ENCODE assay signal across 26 cellular contexts in the genomic region with DNA sequence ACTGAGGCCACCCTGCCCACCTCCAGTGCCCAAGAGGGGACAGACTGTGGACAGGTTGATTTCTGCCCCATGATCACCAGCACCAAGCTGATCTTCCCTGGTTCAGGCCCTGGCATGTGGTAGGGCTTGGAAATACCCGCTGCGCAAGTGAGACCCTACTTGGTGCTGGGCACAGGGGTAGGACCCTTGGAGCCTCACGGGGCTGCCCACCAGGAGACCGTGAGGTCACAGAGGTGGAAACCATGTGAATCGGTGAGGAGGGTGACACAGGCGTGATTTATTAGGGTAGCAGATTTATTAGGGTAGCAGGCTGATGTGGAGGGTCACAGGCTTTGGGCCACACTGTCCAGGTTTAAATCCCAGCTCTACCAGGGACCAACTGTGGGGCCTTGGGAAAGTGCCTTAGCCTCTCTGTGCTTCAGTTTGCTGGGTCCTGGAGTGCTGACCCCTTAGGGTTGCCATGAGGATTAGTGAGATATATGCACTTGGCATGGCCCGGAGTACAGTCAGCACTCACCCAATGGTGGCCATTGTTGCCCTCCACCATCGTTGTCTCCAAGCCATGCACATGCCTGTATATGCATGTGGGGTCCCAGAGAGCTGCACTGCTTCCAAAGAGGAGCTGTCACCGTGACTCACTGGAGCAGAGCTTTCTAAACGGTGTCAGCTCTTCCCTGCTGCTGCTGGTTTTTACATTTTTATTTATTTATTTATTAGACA. TPM values are rescaled to one million over a fixed set of nuclear protein-coding genes. Genes with fewer than 3 reads are reported as not detected.
A peak's percentile ranks its signal among the peaks of the same experiment; 100 is the strongest.
DNase-seq lines count a peak whose midpoint lies in the region; ATAC-seq and TF ChIP-seq lines count a peak whose summit lies in the region.
"Had no signal": no experiment of that assay in that cellular context is flagged by ENCODE, and none has a peak within 500 bp of the region (broad histone marks: within the 10 kb centered on the region; RNA-seq: fewer than 3 reads in every experiment).

No MANE protein-coding gene starts in this region.

- H2BK120ac ChIP-seq in IMR-90 (ENCODE audit: low read depth, low read length): no peak overlapping the region

- H3K9me3 Mint-ChIP-seq in dendritic cell treated with granulocyte-macrophage colony-stimulating factor and Interleukin-4, amounts not matched to agents 40 ng/mL and 50 ng/mL, for 4 days: no peaks in the 10 kb centered on the region
- no peaks in the 10 kb centered on the region for H3K9me3 Mint-ChIP-seq in activated T-helper 2 cell treated with anti-CD3 and anti-CD28 coated beads, Interferon-gamma antibody, Interleukin-2, Interleukin-4, amounts not matched to agents 10 μg/mL and 5 μg/mL and 100 μg/mL, durations not matched to agents 14 hours and 24 hours and 36 hours
- H3K9me3 Mint-ChIP-seq: activated CD8-positive, alpha-beta T cell treated with anti-CD3 and anti-CD28 coated beads for 36 hours; CD4-positive, alpha-beta T cell; mesothelial cell of epicardium; nephron progenitor cell had no signal

- CTCF ChIA-PET in IMR-90 (lab: Yijun Ruan, JAX): no interaction called here

- TF ChIP-seq CTCF in IMR-90 (conservative IDR thresholded peaks at IDR 0.05; ENCODE audit: low read depth, low read length): no peak
- no peak for TF ChIP-seq CTCF in tibial nerve (IDR thresholded peaks at IDR 0.05)

- intact Hi-C loops in IMR-90 (cut with micrococcal nuclease) (no loop called here), posterior vena cava (cut with DNase I) (no loop called here)
- intact Hi-C loops in dendritic cell treated with granulocyte-macrophage colony-stimulating factor and Interleukin-4, amounts not matched to agents 40 ng/mL and 50 ng/mL, for 4 days (cut with micrococcal nuclease): no loop called here
- intact Hi-C loops in activated T-helper 2 cell treated with anti-CD3 and anti-CD28 coated beads, Interferon-gamma antibody, Interleukin-2, Interleukin-4, amounts not matched to agents 10 μg/mL and 5 μg/mL and 100 μg/mL, durations not matched to agents 14 hours and 24 hours and 36 hours (cut with micrococcal nuclease): no loop called here

- DNase-seq in IMR-90: peak; percentile 41
- DNase-seq in posterior vena cava (ENCODE audit: low spot score): peak; percentile 54
- peak in 1 of 2 donors; percentile 9 for DNase-seq in tibial nerve (ENCODE audit: low spot score in 2 of 2)
- no peak for DNase-seq in GM19240 (ENCODE audit: insufficient read length, low spot score)
- no peak for DNase-seq in NCI-H1048 (lab: John Stamatoyannopoulos, UW)
- DNase-seq in activated T-helper 2 cell treated with anti-CD3 and anti-CD28 coated beads, Interferon-gamma antibody, Interleukin-2, Interleukin-4, amounts not matched to agents 10 μg/mL and 5 μg/mL and 100 μg/mL, durations not matched to agents 14 hours and 24 hours and 36 hours (ENCODE audit: low spot score): no peak
- DNase-seq: activated CD4-positive, CD25-positive, alpha-beta regulatory T cell treated with anti-CD3 and anti-CD28 coated beads, Interleukin-2, amount 50 U/mL, for 72 hours; activated CD8-positive, alpha-beta T cell treated with anti-CD3 and anti-CD28 coated beads for 36 hours; activated T-cell treated with anti-CD3 and anti-CD28 coated beads for 4 hours; CD4-positive, alpha-beta T cell; DMS 273 treated with DMSO at 0.1 percent for 48 hours; heart right ventricle; KG1; left cardiac atrium; NCI-H187; nephron progenitor cell; OCI-M1; posterior cingulate gyrus; SHP77 treated with DMSO at 0.1 percent for 48 hours; stimulated activated CD4-positive, alpha-beta T cell treated with anti-CD3 and anti-CD28 coated beads, Interleukin-2, amount 100 ng/mL, for 48 hours; stimulated activated naive CD4-positive, alpha-beta T cell treated with Interleukin-2 at 50 U/mL for 16 hours had no signal

- H2AK9ac ChIP-seq in IMR-90 (replicated peaks; ENCODE audit: low read depth, low read length, poor library complexity): no peak overlapping the region

- H3K27me3 ChIP-seq in IMR-90 (ENCODE audit: control insufficient read depth, insufficient read depth, low read length) (no peaks in the 10 kb centered on the region), tibial nerve (no peaks in the 10 kb centered on the region)
- H3K27me3 ChIP-seq: adrenal gland, heart right ventricle had no signal

- H2AK5ac ChIP-seq in IMR-90 (ENCODE audit: low read depth, low read length): peak overlapping the region; percentile 69

- peaks cover 6% of the 10 kb centered on the region for H3K36me3 Mint-ChIP-seq in dendritic cell treated with granulocyte-macrophage colony-stimulating factor and Interleukin-4, amounts not matched to agents 40 ng/mL and 50 ng/mL, for 4 days (ENCODE audit: low read depth)
- no peaks in the 10 kb centered on the region for H3K36me3 Mint-ChIP-seq in activated T-helper 2 cell treated with anti-CD3 and anti-CD28 coated beads, Interferon-gamma antibody, Interleukin-2, Interleukin-4, amounts not matched to agents 10 μg/mL and 5 μg/mL and 100 μg/mL, durations not matched to agents 14 hours and 24 hours and 36 hours (ENCODE audit: low read depth)
- H3K36me3 Mint-ChIP-seq: mesothelial cell of epicardium had no signal

- H3K4me2 ChIP-seq in IMR-90 (ENCODE audit: low read depth, low read length): no peak overlapping the region

- no peak for TF ChIP-seq RAD21 in IMR-90 (IDR thresholded peaks at IDR 0.05; ENCODE audit: low read length)

- no peaks in the 10 kb centered on the region for H3K36me3 ChIP-seq in IMR-90 (ENCODE audit: control insufficient read depth, insufficient read depth, low read length)
- no peaks in the 10 kb centered on the region for H3K36me3 ChIP-seq in tibial nerve
- H3K36me3 ChIP-seq: adrenal gland, heart right ventricle had no signal

- H4K91ac ChIP-seq in IMR-90 (ENCODE audit: insufficient read depth, low read depth, low read length): peak overlapping the region; percentile 19; the same call in 1 of the 2 replicates

- in situ Hi-C loops in IMR-90 (cut with MboI; ENCODE audit: low sequenced_read_pairs): no loop called here

- H3K4ac ChIP-seq in IMR-90 (ENCODE audit: low read depth, low read length): 0 out of 2 replicates have a peak overlapping the region, but pooled peaks have one; percentile 23

- peaks cover 19% of the 10 kb centered on the region for H3K9me1 ChIP-seq in IMR-90 (ENCODE audit: insufficient read depth, low read length)

- H2AFZ ChIP-seq in IMR-90 (replicated peaks; ENCODE audit: low read length, poor library complexity): peak overlapping the region; percentile 56

- H3K4me1 Mint-ChIP-seq in dendritic cell treated with granulocyte-macrophage colony-stimulating factor and Interleukin-4, amounts not matched to agents 40 ng/mL and 50 ng/mL, for 4 days (ENCODE audit: low read depth): peaks cover 76% of the 10 kb centered on the region
- peaks cover 8% of the 10 kb centered on the region for H3K4me1 Mint-ChIP-seq in activated T-helper 2 cell treated with anti-CD3 and anti-CD28 coated beads, Interferon-gamma antibody, Interleukin-2, Interleukin-4, amounts not matched to agents 10 μg/mL and 5 μg/mL and 100 μg/mL, durations not matched to agents 14 hours and 24 hours and 36 hours (ENCODE audit: low read depth)

- ATAC-seq in IMR-90 (ENCODE audit: low read depth) (no peak), GM21515 (IDR thresholded peaks at IDR 0.05; ENCODE audit: unreplicated experiment) (no peak)
- ATAC-seq: activated CD8-positive, alpha-beta T cell treated with anti-CD3 and anti-CD28 coated beads for 36 hours; heart right ventricle; left cardiac atrium had no signal

- H2BK5ac ChIP-seq in IMR-90 (ENCODE audit: low read depth, low read length, poor library complexity, severe bottlenecking): peak overlapping the region; percentile 22

- H4K20me1 ChIP-seq in IMR-90 (ENCODE audit: insufficient read depth, low read length): no peaks in the 10 kb centered on the region; the same call in 1 of the 2 replicates

- peaks cover 24% of the 10 kb centered on the region for H3K4me1 ChIP-seq in IMR-90 (ENCODE audit: control insufficient read depth, insufficient read depth, low read length)
- peaks cover 0 to 76% (median 50%) of the 10 kb centered on the region in 4 donors for H3K4me1 ChIP-seq in tibial nerve

- dilution Hi-C loops in IMR-90 (cut with HindIII; ENCODE audit: low sequenced_read_pairs, unreplicated experiment): no loop called here

- no peak overlapping the region for H3K4me3 Mint-ChIP-seq in dendritic cell treated with granulocyte-macrophage colony-stimulating factor and Interleukin-4, amounts not matched to agents 40 ng/mL and 50 ng/mL, for 4 days
- H3K4me3 Mint-ChIP-seq in activated T-helper 2 cell treated with anti-CD3 and anti-CD28 coated beads, Interferon-gamma antibody, Interleukin-2, Interleukin-4, amounts not matched to agents 10 μg/mL and 5 μg/mL and 100 μg/mL, durations not matched to agents 14 hours and 24 hours and 36 hours (ENCODE audit: low read depth): no peak overlapping the region
- H3K4me3 Mint-ChIP-seq: activated CD8-positive, alpha-beta T cell treated with anti-CD3 and anti-CD28 coated beads for 36 hours; CD4-positive, alpha-beta T cell; mesothelial cell of epicardium; nephron progenitor cell had no signal

- H3K18ac ChIP-seq in IMR-90 (ENCODE audit: low read depth, low read length): no peak overlapping the region

- no peak overlapping the region for H3K27ac ChIP-seq in IMR-90 (ENCODE audit: insufficient read depth, low read length)
- peak overlapping the region in 3 of 4 donors; percentile 51 to 90 (median 89) for H3K27ac ChIP-seq in tibial nerve
- H3K27ac ChIP-seq: heart right ventricle had no signal

- 100% methylated on average over 1 of the region's 10 CpGs; no CpG with 5 or more reads in 1 of the 2 experiments for WGBS in IMR-90 (ENCODE audit: extremely low coverage in 2 of 2, insufficient read length in 1 of 2), 2 experiments
- WGBS in tibial nerve, 2 donors: 71 to 83% methylated on average over 10 of the region's 10 CpGs

- peaks cover 4 to 25% of the 10 kb centered on the region in 2 experiments; a peak in 2 of 4 replicates for H3K79me1 ChIP-seq in IMR-90 (ENCODE audit: low read depth in 1 of 2, low read length in 2 of 2)

- no peak overlapping the region for H3K23ac ChIP-seq in IMR-90 (ENCODE audit: low read depth, low read length)

- no peak overlapping the region; the same call in 2 of the 3 replicates for H2BK15ac ChIP-seq in IMR-90 (ENCODE audit: low read depth, low read length)

- H4K5ac ChIP-seq in IMR-90 (ENCODE audit: low read depth, low read length): no peak overlapping the region

- POLR2A ChIA-PET in IMR-90 (lab: Charles Lee; ENCODE audit: unreplicated experiment): interaction anchor here (0.6 kb wide), 1 partner anchor 22 kb away, joined by 14 read pairs; no protein-coding TSS in a partner anchor

- no peak overlapping the region for H3K9ac ChIP-seq in IMR-90 (ENCODE audit: low read depth, low read length)

- H3K56ac ChIP-seq in IMR-90 (ENCODE audit: extremely low read depth, insufficient read depth, low read length): no peak overlapping the region

- no peak overlapping the region; the same call in 1 of the 2 replicates for H2BK20ac ChIP-seq in IMR-90 (ENCODE audit: low read depth, low read length)

- H3K4me3 ChIP-seq in IMR-90 (ENCODE audit: insufficient read depth, low read depth, low read length) (no peak overlapping the region), tibial nerve (no peak overlapping the region)
- H3K4me3 ChIP-seq: adrenal gland, heart right ventricle, skin epidermis had no signal

- peak overlapping the region; percentile 75 for H3K27ac Mint-ChIP-seq in dendritic cell treated with granulocyte-macrophage colony-stimulating factor and Interleukin-4, amounts not matched to agents 40 ng/mL and 50 ng/mL, for 4 days
- no peak overlapping the region for H3K27ac Mint-ChIP-seq in activated T-helper 2 cell treated with anti-CD3 and anti-CD28 coated beads, Interferon-gamma antibody, Interleukin-2, Interleukin-4, amounts not matched to agents 10 μg/mL and 5 μg/mL and 100 μg/mL, durations not matched to agents 14 hours and 24 hours and 36 hours
- H3K27ac Mint-ChIP-seq: activated CD8-positive, alpha-beta T cell treated with anti-CD3 and anti-CD28 coated beads for 36 hours; CD4-positive, alpha-beta T cell; mesothelial cell of epicardium had no signal

- TF ChIP-seq POLR2A in IMR-90 (IDR thresholded peaks at IDR 0.05; ENCODE audit: low read depth, low read length): no peak
- TF ChIP-seq POLR2A in tibial nerve (IDR thresholded peaks at IDR 0.05): no peak

- no TSS peak for BruUV-seq in IMR-90 (replicated peaks; lab: Mats Ljungman, UMichigan)

- no peak overlapping the region for H4K8ac ChIP-seq in IMR-90 (ENCODE audit: low read depth in 2 of 2, low read length in 2 of 2)

- no peak overlapping the region for H3K14ac ChIP-seq in IMR-90 (replicated peaks; ENCODE audit: low read depth, low read length)

- H3K9me3 ChIP-seq in IMR-90 (ENCODE audit: control insufficient read depth, insufficient read depth, low read length) (no peaks in the 10 kb centered on the region), tibial nerve (no peaks in the 10 kb centered on the region)
- H3K9me3 ChIP-seq: adrenal gland, heart right ventricle had no signal

- no peak for TF ChIP-seq EP300 in tibial nerve (IDR thresholded peaks at IDR 0.05)

- H3K27me3 Mint-ChIP-seq in dendritic cell treated with granulocyte-macrophage colony-stimulating factor and Interleukin-4, amounts not matched to agents 40 ng/mL and 50 ng/mL, for 4 days: no peaks in the 10 kb centered on the region
- H3K27me3 Mint-ChIP-seq in activated T-helper 2 cell treated with anti-CD3 and anti-CD28 coated beads, Interferon-gamma antibody, Interleukin-2, Interleukin-4, amounts not matched to agents 10 μg/mL and 5 μg/mL and 100 μg/mL, durations not matched to agents 14 hours and 24 hours and 36 hours (ENCODE audit: low read depth): no peaks in the 10 kb centered on the region
- H3K27me3 Mint-ChIP-seq: activated CD8-positive, alpha-beta T cell treated with anti-CD3 and anti-CD28 coated beads for 36 hours; CD4-positive, alpha-beta T cell had no signal

RNA-seq across cellular contexts. Expression of a gene that starts 20.9 kb away (rescaled TPM):
- total RNA-seq in IMR-90 (2012; rRNA removed) (304 and 320 TPM in 2 replicates), posterior vena cava (1,000 to 10,000 TPM in 1 of 2 donors, 100 to 1,000 TPM in 1; 445 to 1,411 TPM), tibial nerve (1,000 to 10,000 TPM; 1,787 to 2,412 (median 1,885) TPM)
- polyA plus RNA-seq in IMR-90 (2012; rRNA removed): 467 and 674 TPM in 2 replicates
- 405 and 1,457 TPM in 2 replicates for polyA plus RNA-seq in IMR-90 (2012; cell fraction: cytosol; rRNA removed)
- polyA plus RNA-seq in IMR-90 (2012; cell fraction: nucleus; rRNA removed; ENCODE audit: low replicate concordance): 1,904 and 1,990 TPM in 2 replicates
- 8.9 and 9.7 TPM in 2 replicates for total RNA-seq in activated T-helper 2 cell treated with anti-CD3 and anti-CD28 coated beads, Interferon-gamma antibody, Interleukin-2, Interleukin-4, amounts not matched to agents 10 μg/mL and 5 μg/mL and 100 μg/mL, durations not matched to agents 14 hours and 24 hours and 36 hours

RNA-seq across cellular contexts. Expression of a gene that starts 42.2 kb away (rescaled TPM):
- total RNA-seq in IMR-90 (2012; rRNA removed) (124 and 134 TPM in 2 replicates), posterior vena cava (100 to 1,000 TPM; 140 to 169 TPM), tibial nerve (100 to 1,000 TPM in 2 of 4 donors, 10 to 100 TPM in 2; 60.9 to 123 (median 99.3) TPM)
- polyA plus RNA-seq in IMR-90 (2012; rRNA removed): 185 and 192 TPM in 2 replicates
- 59.2 and 179 TPM in 2 replicates for polyA plus RNA-seq in IMR-90 (2012; cell fraction: cytosol; rRNA removed)
- 128 and 132 TPM in 2 replicates for polyA plus RNA-seq in IMR-90 (2012; cell fraction: nucleus; rRNA removed; ENCODE audit: low replicate concordance)
- total RNA-seq in activated T-helper 2 cell treated with anti-CD3 and anti-CD28 coated beads, Interferon-gamma antibody, Interleukin-2, Interleukin-4, amounts not matched to agents 10 μg/mL and 5 μg/mL and 100 μg/mL, durations not matched to agents 14 hours and 24 hours and 36 hours: 53.1 and 54.8 TPM in 2 replicates

Comparison
In these comparisons a context has a peak if more than half of its experiments do, and no peak if none do; other contexts are left out.
1. DNase-seq: peak in IMR-90 (single experiment) and posterior vena cava (single experiment); none in GM19240 (single experiment), NCI-H1048 (single experiment) and activated T-helper 2 cell treated with anti-CD3 and anti-CD28 coated beads, Interferon-gamma antibody, Interleukin-2, Interleukin-4, amounts not matched to agents 10 μg/mL and 5 μg/mL and 100 μg/mL, durations not matched to agents 14 hours and 24 hours and 36 hours (single experiment).
2. RNA of a gene that starts 20.9 kb away (total RNA-seq): 1,787 to 2,412 TPM in tibial nerve, 445 to 1,411 TPM in posterior vena cava and 304 to 320 TPM in IMR-90; 8.9 to 9.7 TPM in activated T-helper 2 cell treated with anti-CD3 and anti-CD28 coated beads, Interferon-gamma antibody, Interleukin-2, Interleukin-4, amounts not matched to agents 10 μg/mL and 5 μg/mL and 100 μg/mL, durations not matched to agents 14 hours and 24 hours and 36 hours; every median in the first group is over 10 times any median in the second.